ENCODE assay signal across 9 cellular contexts in the genomic region with DNA sequence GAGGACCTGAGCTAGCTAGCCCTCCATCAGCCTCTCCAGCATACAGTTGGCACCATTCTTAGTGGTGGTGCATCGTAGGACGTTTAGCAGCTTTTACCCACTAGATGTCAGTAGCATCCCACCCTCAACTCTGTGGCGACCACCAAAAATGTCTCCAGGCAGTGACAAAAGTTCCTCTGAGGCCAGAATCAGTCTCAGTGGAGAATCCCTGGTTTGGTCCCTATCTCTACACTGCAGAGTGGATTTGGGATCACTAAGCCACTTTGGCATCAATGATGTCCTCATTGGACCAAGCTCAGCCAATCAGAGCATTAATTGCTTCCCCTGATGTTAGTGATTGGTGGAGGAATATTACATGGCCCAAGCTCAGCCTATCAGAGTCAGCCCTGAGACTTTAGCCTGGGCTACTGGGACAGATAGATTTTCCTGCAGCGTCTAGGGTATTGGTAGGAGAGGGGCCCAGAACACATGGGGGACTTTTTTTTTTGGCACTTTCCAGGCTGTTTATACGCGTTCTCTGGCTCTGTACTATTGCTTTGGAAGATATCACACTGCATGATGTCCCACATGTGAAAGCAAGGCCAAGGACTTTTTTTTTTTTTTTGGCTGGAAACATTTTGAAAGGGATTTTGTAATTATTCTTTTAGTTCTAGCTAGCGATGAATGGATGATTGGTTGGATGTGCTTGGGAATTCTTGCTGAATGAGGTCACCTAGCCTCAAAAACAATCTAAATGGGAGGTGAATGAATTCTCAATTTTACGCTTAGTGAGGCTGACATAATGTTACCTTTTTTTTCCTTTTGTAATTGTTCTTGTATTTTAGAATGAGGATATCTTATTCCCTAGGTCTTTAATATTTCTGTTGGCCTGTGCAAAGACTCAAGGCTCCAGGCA.
A peak's percentile ranks its signal among the peaks of the same experiment; 100 is the strongest.
DNase-seq lines count a peak whose midpoint lies in the region; TF ChIP-seq lines count a peak whose summit lies in the region.
"Had no signal": no experiment of that assay in that cellular context is flagged by ENCODE, and none has a peak within 500 bp of the region (broad histone marks: within the 10 kb centered on the region; RNA-seq: fewer than 3 reads in every experiment).

No MANE protein-coding gene starts in this region.

- H3K4me1 ChIP-seq in Loucy (ENCODE audit: insufficient read depth, low read length, poor library complexity, severe bottlenecking): no peaks in the 10 kb centered on the region
- peaks cover 10% of the 10 kb centered on the region for H3K4me1 ChIP-seq in adipocyte (ENCODE audit: control insufficient read depth, insufficient read depth, low read length)

- H3K4me2 ChIP-seq in Loucy (ENCODE audit: low read depth, low read length, poor library complexity, severe bottlenecking): no peak overlapping the region
- H3K4me2 ChIP-seq: BLaER1 had no signal

- no peaks in the 10 kb centered on the region for H4K20me1 ChIP-seq in Loucy (ENCODE audit: insufficient read depth, low read length, poor library complexity, severe bottlenecking)
- H4K20me1 ChIP-seq: BLaER1 had no signal

- TF ChIP-seq CTCF in Loucy (conservative IDR thresholded peaks at IDR 0.05; ENCODE audit: low read length): peak; percentile 77

- no peaks in the 10 kb centered on the region for H3K36me3 ChIP-seq in Loucy (ENCODE audit: insufficient read depth, low read length)
- no peaks in the 10 kb centered on the region for H3K36me3 ChIP-seq in adipocyte (ENCODE audit: control insufficient read depth, insufficient read depth, low read length, severe bottlenecking)

- no peaks in the 10 kb centered on the region for H3K27me3 ChIP-seq in Loucy (ENCODE audit: insufficient read depth, low read length, poor library complexity, severe bottlenecking)
- no peaks in the 10 kb centered on the region for H3K27me3 ChIP-seq in adipocyte (replicated peaks; ENCODE audit: control insufficient read depth, insufficient read depth, low read length)
- H3K27me3 ChIP-seq: BLaER1 had no signal

- no peak overlapping the region for H3K9ac ChIP-seq in Loucy (ENCODE audit: low read depth, low read length, poor library complexity, severe bottlenecking)
- no peak overlapping the region for H3K9ac ChIP-seq in adipocyte (ENCODE audit: low read length)
- H3K9ac ChIP-seq: BLaER1 had no signal

- no peaks in the 10 kb centered on the region for H3F3A ChIP-seq in Loucy (ENCODE audit: low read depth)

- H3K9me3 ChIP-seq in Loucy (ENCODE audit: insufficient read depth, low read depth, low read length) (no peaks in the 10 kb centered on the region), adipocyte (ENCODE audit: control insufficient read depth, low read length) (no peaks in the 10 kb centered on the region)
- H3K9me3 ChIP-seq: BLaER1 had no signal

- H3K4me3 ChIP-seq in Loucy (ENCODE audit: low read length, poor library complexity, severe bottlenecking): no peak overlapping the region
- H3K4me3 ChIP-seq in adipocyte (ENCODE audit: low read length): no peak overlapping the region
- H3K4me3 ChIP-seq: BLaER1 had no signal

- no peak overlapping the region for H2AFZ ChIP-seq in Loucy (ENCODE audit: low read length)

- H3K79me2 ChIP-seq in Loucy (ENCODE audit: insufficient read depth, low read length): no peaks in the 10 kb centered on the region

- peak; percentile 11 for DNase-seq in DMS79 treated with DMSO at 0.1 percent for 48 hours (lab: John Stamatoyannopoulos, UW)
- no peak for DNase-seq in DMS79 (lab: John Stamatoyannopoulos, UW)
- peak; percentile 46 for DNase-seq in adipocyte (ENCODE audit: low read depth)
- DNase-seq in kidney tubule cell (ENCODE audit: low spot score): peak; percentile 47
- DNase-seq in SHP77 treated with DMSO at 0.1 percent for 48 hours (lab: John Stamatoyannopoulos, UW): no peak
- no peak for DNase-seq in NCI-H524 treated with DMSO at 0.1 percent for 48 hours (lab: John Stamatoyannopoulos, UW)
- DNase-seq in stimulated activated CD4-positive, alpha-beta T cell treated with anti-CD3 and anti-CD28 coated beads, Interleukin-2, amount 100 ng/mL, for 48 hours: no peak

- H3K9me2 ChIP-seq in Loucy (replicated peaks; ENCODE audit: low read depth, low read length): no peaks in the 10 kb centered on the region

Comparison
In these comparisons a context has a peak if more than half of its experiments do, and no peak if none do; other contexts are left out.
1. DNase-seq: peak in DMS79 treated with DMSO at 0.1 percent for 48 hours (single experiment), adipocyte (single experiment) and kidney tubule cell (single experiment); none in DMS79 (single experiment), SHP77 treated with DMSO at 0.1 percent for 48 hours (single experiment), NCI-H524 treated with DMSO at 0.1 percent for 48 hours (single experiment) and stimulated activated CD4-positive, alpha-beta T cell treated with anti-CD3 and anti-CD28 coated beads, Interleukin-2, amount 100 ng/mL, for 48 hours (0 of 2).